19 cellular contexts compared by ENCODE assay signal in the genomic region with DNA sequence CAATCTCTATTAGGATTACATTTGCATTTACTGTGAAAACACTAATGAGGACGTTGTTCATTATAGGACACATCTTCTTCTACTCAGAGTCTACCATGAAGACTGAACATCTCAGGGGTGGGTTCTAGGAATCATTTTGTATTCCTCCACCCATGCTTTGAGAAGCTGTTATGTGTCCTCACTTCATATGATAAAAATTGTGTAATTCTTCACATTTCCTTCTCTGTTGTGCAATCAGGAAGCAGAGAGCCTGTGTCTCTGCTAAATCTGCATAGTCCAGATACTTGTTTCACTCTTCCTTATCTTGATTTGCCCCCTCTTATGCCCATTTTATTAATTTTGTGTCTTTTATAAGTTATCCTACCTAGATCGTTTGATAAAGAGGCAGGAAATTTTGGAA.
DNase-seq lines count a peak whose midpoint lies in the region; ATAC-seq, FAIRE-seq and TF ChIP-seq lines count a peak whose summit lies in the region.
"Had no signal": no experiment of that assay in that cellular context is flagged by ENCODE, and none has a peak within 500 bp of the region (broad histone marks: within the 10 kb centered on the region; RNA-seq: fewer than 3 reads in every experiment).

No MANE protein-coding gene starts in this region.

- FAIRE-seq in HTR-8/SVneo (lab: Jason Lieb, UNC) = no peak

- peak overlapping the region in 1 of 3 donors; percentile 52 for H3K27ac ChIP-seq in right lobe of liver
- H3K27ac ChIP-seq: gastrocnemius medialis, ovary had no signal

- no peaks in the 10 kb centered on the region for H3K27me3 Mint-ChIP-seq in CD14-positive monocyte (ENCODE audit: low read depth in 3 of 3)
- H3K27me3 Mint-ChIP-seq in dendritic cell treated with granulocyte-macrophage colony-stimulating factor and Interleukin-4, amounts not matched to agents 40 ng/mL and 50 ng/mL, for 4 days = no peaks in the 10 kb centered on the region

- no peak overlapping the region for H3K4me3 ChIP-seq in right lobe of liver
- H3K4me3 ChIP-seq: gastrocnemius medialis, ovary, skin epidermis, upper lobe of left lung had no signal

- TF ChIP-seq CTCF in CD14-positive monocyte (IDR thresholded peaks at IDR 0.05) (no peak), right lobe of liver (IDR thresholded peaks at IDR 0.05) (no peak)

- H3K4me1 ChIP-seq in right lobe of liver = peaks cover 0 to 32% (median 9%) of the 10 kb centered on the region in 4 donors
- H3K4me1 ChIP-seq: gastrocnemius medialis had no signal

- no peaks in the 10 kb centered on the region for H3K9me3 ChIP-seq in right lobe of liver
- H3K9me3 ChIP-seq: gastrocnemius medialis, ovary, upper lobe of left lung had no signal

- TF ChIP-seq POLR2A in right lobe of liver (IDR thresholded peaks at IDR 0.05) = no peak

- intact Hi-C loops in CD14-positive monocyte (cut with micrococcal nuclease) (loop anchor here in 1 of 2 donors (10.0 kb wide), 1 partner anchor 70 kb away; no protein-coding TSS in a partner anchor), right lobe of liver (cut with DNase I) (no loop called here)
- intact Hi-C loops in dendritic cell treated with granulocyte-macrophage colony-stimulating factor and Interleukin-4, amounts not matched to agents 40 ng/mL and 50 ng/mL, for 4 days (cut with micrococcal nuclease) = no loop called here

- peak overlapping the region; percentile 82 to 95 (median 93) for H3K27ac Mint-ChIP-seq in CD14-positive monocyte
- H3K27ac Mint-ChIP-seq in dendritic cell treated with granulocyte-macrophage colony-stimulating factor and Interleukin-4, amounts not matched to agents 40 ng/mL and 50 ng/mL, for 4 days = peak overlapping the region; percentile 75
- H3K27ac Mint-ChIP-seq in activated naive CD4-positive, alpha-beta T cell treated with anti-CD3 and anti-CD28 coated beads, Interleukin-2, amount 50 U/mL, for 72 hours = no peak overlapping the region
- H3K27ac Mint-ChIP-seq: T-helper 2 cell treated with Interferon-gamma antibody and Interleukin-4, amounts not matched to agents 5 μg/mL and 100 μg/mL, for 36 hours had no signal

- H3K4me3 Mint-ChIP-seq in CD14-positive monocyte = peak overlapping the region; percentile 43 to 77
- H3K4me3 Mint-ChIP-seq in dendritic cell treated with granulocyte-macrophage colony-stimulating factor and Interleukin-4, amounts not matched to agents 40 ng/mL and 50 ng/mL, for 4 days = no peak overlapping the region
- H3K4me3 Mint-ChIP-seq: activated T-cell treated with anti-CD3 and anti-CD28 coated beads, Interleukin-2, amount 50 U/mL, for 4 hours; stimulated activated effector memory CD8-positive, alpha-beta T cell treated with anti-CD3 and anti-CD28 coated beads, Interleukin-12 subunit alpha, Interleukin-12 subunit beta, amount 100 ng/mL, for 72 hours; T-helper 2 cell treated with Interferon-gamma antibody and Interleukin-4, amounts not matched to agents 5 μg/mL and 100 μg/mL, for 36 hours had no signal

- peaks cover 2 to 4% of the 10 kb centered on the region in 2 donors for H3K36me3 Mint-ChIP-seq in CD14-positive monocyte
- no peaks in the 10 kb centered on the region for H3K36me3 Mint-ChIP-seq in dendritic cell treated with granulocyte-macrophage colony-stimulating factor and Interleukin-4, amounts not matched to agents 40 ng/mL and 50 ng/mL, for 4 days (ENCODE audit: low read depth)
- peaks cover 4 to 9% of the 10 kb centered on the region in 2 donors for H3K36me3 Mint-ChIP-seq in activated naive CD4-positive, alpha-beta T cell treated with anti-CD3 and anti-CD28 coated beads, Interleukin-2, amount 50 U/mL, for 72 hours

- no peaks in the 10 kb centered on the region for H3K27me3 ChIP-seq in right lobe of liver
- H3K27me3 ChIP-seq: gastrocnemius medialis, ovary, upper lobe of left lung had no signal

- ATAC-seq in right lobe of liver = peak; percentile 29 to 46 (median 42)
- no peak for ATAC-seq in activated naive CD4-positive, alpha-beta T cell treated with anti-CD3 and anti-CD28 coated beads, Interleukin-2, amount 50 U/mL, for 72 hours
- ATAC-seq: activated T-cell treated with anti-CD3 and anti-CD28 coated beads, Interleukin-2, amount 50 U/mL, for 4 hours; gastrocnemius medialis; stimulated activated effector memory CD8-positive, alpha-beta T cell treated with anti-CD3 and anti-CD28 coated beads, Interleukin-12 subunit alpha, Interleukin-12 subunit beta, amount 100 ng/mL, for 72 hours had no signal

- H3K9me3 Mint-ChIP-seq in CD14-positive monocyte = peaks cover 0 to 2% (median 0%) of the 10 kb centered on the region in 7 donors
- H3K9me3 Mint-ChIP-seq in dendritic cell treated with granulocyte-macrophage colony-stimulating factor and Interleukin-4, amounts not matched to agents 40 ng/mL and 50 ng/mL, for 4 days = no peaks in the 10 kb centered on the region
- H3K9me3 Mint-ChIP-seq in activated naive CD4-positive, alpha-beta T cell treated with anti-CD3 and anti-CD28 coated beads, Interleukin-2, amount 50 U/mL, for 72 hours = peaks cover 4 to 17% of the 10 kb centered on the region in 2 donors
- H3K9me3 Mint-ChIP-seq: activated T-cell treated with anti-CD3 and anti-CD28 coated beads, Interleukin-2, amount 50 U/mL, for 4 hours; stimulated activated effector memory CD8-positive, alpha-beta T cell treated with anti-CD3 and anti-CD28 coated beads, Interleukin-12 subunit alpha, Interleukin-12 subunit beta, amount 100 ng/mL, for 72 hours had no signal

- peaks cover 41% of the 10 kb centered on the region for H3K4me1 Mint-ChIP-seq in CD14-positive monocyte
- H3K4me1 Mint-ChIP-seq in dendritic cell treated with granulocyte-macrophage colony-stimulating factor and Interleukin-4, amounts not matched to agents 40 ng/mL and 50 ng/mL, for 4 days (ENCODE audit: low read depth) = peaks cover 44% of the 10 kb centered on the region

- H3K36me3 ChIP-seq in right lobe of liver = no peaks in the 10 kb centered on the region
- H3K36me3 ChIP-seq: gastrocnemius medialis, ovary, upper lobe of left lung had no signal

- DNase-seq in CD14-positive monocyte (ENCODE audit: low spot score) (no peak), NOMO-1 treated with DMSO at 0.1 percent for 48 hours (lab: John Stamatoyannopoulos, UW; ENCODE audit: unreplicated experiment) (peak; percentile 75), right lobe of liver (no peak), HuH-7.5 (ENCODE audit: low spot score) (no peak), NCI-H524 (lab: John Stamatoyannopoulos, UW) (no peak), HTR-8/SVneo (ENCODE audit: insufficient read length, low spot score) (no peak)
- no peak for DNase-seq in activated naive CD4-positive, alpha-beta T cell treated with anti-CD3 and anti-CD28 coated beads, Interleukin-2, amount 50 U/mL, for 72 hours (ENCODE audit: low spot score in 2 of 2)
- DNase-seq: activated T-cell treated with anti-CD3 and anti-CD28 coated beads, Interleukin-2, amount 50 U/mL, for 4 hours; caudate nucleus; gastrocnemius medialis; GOT3; midbrain; NCI-H1092; ovary; upper lobe of left lung had no signal

- 45% methylated on average over 2 of the region's 2 CpGs for WGBS in right lobe of liver (ENCODE audit: insufficient coverage, low coverage, low lambda C conversion rate, missing lambda C conversion rate)

Comparison
In these comparisons a context has a peak if more than half of its experiments do, and no peak if none do; other contexts are left out.
1. H3K27ac Mint-ChIP-seq: peak in CD14-positive monocyte (7 of 7) and dendritic cell treated with granulocyte-macrophage colony-stimulating factor and Interleukin-4, amounts not matched to agents 40 ng/mL and 50 ng/mL, for 4 days (single experiment); none in activated naive CD4-positive, alpha-beta T cell treated with anti-CD3 and anti-CD28 coated beads, Interleukin-2, amount 50 U/mL, for 72 hours (0 of 2).
2. ATAC-seq: peak in right lobe of liver (4 of 4); none in activated naive CD4-positive, alpha-beta T cell treated with anti-CD3 and anti-CD28 coated beads, Interleukin-2, amount 50 U/mL, for 72 hours (0 of 2).